Comparison of ENCODE assay signal across 36 cellular contexts in genomic region chr9:35225677-35226076, GRCh38.
"Had no signal": no experiment of that assay in that cellular context is flagged by ENCODE, and none has a peak within 500 bp of the region (broad histone marks: within the 10 kb centered on the region; RNA-seq: fewer than 3 reads in every experiment).

No MANE protein-coding gene starts in this region.

- H3K27me3 ChIP-seq: adrenal gland, body of pancreas, brain microvascular endothelial cell, breast epithelium had no signal

- H3K4me3 Mint-ChIP-seq: activated B cell treated with CpG ODN at 0.5 μM for 24 hours; activated CD4-positive, alpha-beta memory T cell treated with anti-CD3 and anti-CD28 coated beads for 36 hours; activated CD4-positive, alpha-beta T cell treated with anti-CD3 and anti-CD28 coated beads, Interleukin-2, amount 10 ng/mL, durations not matched to agents 24 days and 14 days; activated CD8-positive, alpha-beta T cell treated with anti-CD3 and anti-CD28 coated beads for 36 hours; activated naive CD4-positive, alpha-beta T cell treated with anti-CD3 and anti-CD28 coated beads for 36 hours; activated naive CD8-positive, alpha-beta T cell treated with anti-CD3 and anti-CD28 coated beads for 36 hours; activated T-cell treated with anti-CD3 and anti-CD28 coated beads, Interleukin-2, amount 50 U/mL, for 4 hours; activated T-cell treated with anti-CD3 and anti-CD28 coated beads, Interleukin-2, amount 50 U/mL, for 72 hours; activated T-helper 1 cell treated with anti-CD3 and anti-CD28 coated beads, Interleukin-12 subunit alpha, Interleukin-12 subunit beta, Interleukin-2, Interleukin-4 antibody, amounts not matched to agents 30 ng/mL and 10 ng/mL and 1 ng/mL, durations not matched to agents 14 hours and 24 hours and 36 hours; activated T-helper 17 cell treated with anti-CD3 and anti-CD28 coated beads, Interleukin-2, amount 50 U/mL, for 72 hours; T-helper 1 cell treated with Interleukin-12 subunit alpha and Interleukin-12 subunit beta and Interleukin-4 antibody, amounts not matched to agents 30 μg/mL and 1 μg/mL, for 36 hours; T-helper 2 cell treated with Interferon-gamma antibody and Interleukin-4, amounts not matched to agents 5 μg/mL and 100 μg/mL, for 36 hours had no signal

- H3K27ac ChIP-seq: adrenal gland, body of pancreas, brain microvascular endothelial cell, breast epithelium, VCaP had no signal

- H3K4me1 Mint-ChIP-seq: activated B cell treated with CpG ODN at 0.5 μM for 24 hours; activated CD4-positive, alpha-beta T cell treated with anti-CD3 and anti-CD28 coated beads, Interleukin-2, amount 10 ng/mL, durations not matched to agents 24 days and 14 days; activated naive CD8-positive, alpha-beta T cell treated with anti-CD3 and anti-CD28 coated beads for 36 hours; activated T-helper 17 cell treated with anti-CD3 and anti-CD28 coated beads, Interleukin-2, amount 50 U/mL, for 72 hours had no signal

- H3K4me3 ChIP-seq: adrenal gland, body of pancreas, breast epithelium had no signal

- H3K36me3 ChIP-seq: adrenal gland, brain microvascular endothelial cell, breast epithelium had no signal

- H3K27ac Mint-ChIP-seq: activated B cell treated with CpG ODN at 0.5 μM for 24 hours; activated CD4-positive, alpha-beta memory T cell treated with anti-CD3 and anti-CD28 coated beads for 36 hours; activated CD4-positive, alpha-beta T cell treated with anti-CD3 and anti-CD28 coated beads, Interleukin-2, amount 10 ng/mL, durations not matched to agents 24 days and 14 days; activated CD8-positive, alpha-beta T cell treated with anti-CD3 and anti-CD28 coated beads for 36 hours; activated naive CD4-positive, alpha-beta T cell treated with anti-CD3 and anti-CD28 coated beads for 36 hours; activated naive CD4-positive, alpha-beta T cell treated with anti-CD3 and anti-CD28 coated beads, Interleukin-2, amount 50 U/mL, for 72 hours; activated naive CD8-positive, alpha-beta T cell treated with anti-CD3 and anti-CD28 coated beads for 36 hours; activated T-cell treated with anti-CD3 and anti-CD28 coated beads, Interleukin-2, amount 50 U/mL, for 72 hours; activated T-helper 1 cell treated with anti-CD3 and anti-CD28 coated beads, Interleukin-12 subunit alpha, Interleukin-12 subunit beta, Interleukin-2, Interleukin-4 antibody, amounts not matched to agents 30 ng/mL and 10 ng/mL and 1 ng/mL, durations not matched to agents 14 hours and 24 hours and 36 hours; activated T-helper 17 cell treated with anti-CD3 and anti-CD28 coated beads, Interleukin-2, amount 50 U/mL, for 72 hours; T-helper 1 cell treated with Interleukin-12 subunit alpha and Interleukin-12 subunit beta and Interleukin-4 antibody, amounts not matched to agents 30 μg/mL and 1 μg/mL, for 36 hours; T-helper 2 cell treated with Interferon-gamma antibody and Interleukin-4, amounts not matched to agents 5 μg/mL and 100 μg/mL, for 36 hours had no signal

- H3K9me3 ChIP-seq: adrenal gland, body of pancreas had no signal

- ATAC-seq: activated CD8-positive, alpha-beta T cell treated with anti-CD3 and anti-CD28 coated beads for 36 hours; activated naive CD4-positive, alpha-beta T cell treated with anti-CD3 and anti-CD28 coated beads, Interleukin-2, amount 50 U/mL, for 72 hours; activated T-cell treated with anti-CD3 and anti-CD28 coated beads, Interleukin-2, amount 50 U/mL, for 4 hours; activated T-cell treated with anti-CD3 and anti-CD28 coated beads, Interleukin-2, amount 50 U/mL, for 72 hours; activated T-helper 17 cell treated with anti-CD3 and anti-CD28 coated beads, Interleukin-2, amount 50 U/mL, for 72 hours; body of pancreas had no signal

- H3K27me3 Mint-ChIP-seq: activated CD4-positive, alpha-beta T cell treated with anti-CD3 and anti-CD28 coated beads, Interleukin-2, amount 10 ng/mL, durations not matched to agents 24 days and 14 days had no signal

- H3K36me3 Mint-ChIP-seq: activated naive CD4-positive, alpha-beta T cell treated with anti-CD3 and anti-CD28 coated beads, Interleukin-2, amount 50 U/mL, for 72 hours; activated naive CD8-positive, alpha-beta T cell treated with anti-CD3 and anti-CD28 coated beads for 36 hours had no signal

- DNase-seq: activated B cell treated with CpG ODN at 0.5 μM for 24 hours; activated CD4-positive, alpha-beta memory T cell treated with anti-CD3 and anti-CD28 coated beads for 36 hours; activated CD4-positive, alpha-beta T cell treated with anti-CD3 and anti-CD28 coated beads for 4 hours; activated CD4-positive, alpha-beta T cell treated with anti-CD3 and anti-CD28 coated beads, Interleukin-2, amount 10 ng/mL, durations not matched to agents 24 days and 14 days; activated CD4-positive, alpha-beta T cell treated with anti-CD3 and anti-CD28 coated beads, Interleukin-2, amount 50 U/mL, for 1 hour; activated CD4-positive, alpha-beta T cell treated with anti-CD3 and anti-CD28 coated beads, Interleukin-2, amount 50 U/mL, for 4 hours; activated CD4-positive, CD25-positive, alpha-beta regulatory T cell treated with anti-CD3 and anti-CD28 coated beads, Interleukin-2, amount 50 U/mL, for 72 hours; activated CD8-positive, alpha-beta memory T cell treated with anti-CD3 and anti-CD28 coated beads, Interleukin-2, amount 50 U/mL, for 4 hours; activated CD8-positive, alpha-beta T cell treated with anti-CD3 and anti-CD28 coated beads for 36 hours; activated effector memory CD4-positive, alpha-beta T cell treated with anti-CD3 and anti-CD28 coated beads, Interleukin-2, amount 50 U/mL, for 16 hours; activated gamma-delta T cell treated with Interleukin-2 at 50 U/mL for 16 hours; activated naive CD4-positive, alpha-beta T cell; activated naive CD4-positive, alpha-beta T cell treated with anti-CD3 and anti-CD28 coated beads for 36 hours; activated naive CD8-positive, alpha-beta T cell treated with anti-CD3 and anti-CD28 coated beads for 36 hours; activated T-cell treated with anti-CD3 and anti-CD28 coated beads for 4 hours; activated T-cell treated with anti-CD3 and anti-CD28 coated beads, Interleukin-2, amount 50 U/mL, for 1 hour; activated T-cell treated with anti-CD3 and anti-CD28 coated beads, Interleukin-2, amount 50 U/mL, for 4 hours; activated T-cell treated with anti-CD3 and anti-CD28 coated beads, Interleukin-2, amount 50 U/mL, for 72 hours; adrenal gland; amniotic stem cell; aorta; body of pancreas; brain microvascular endothelial cell; central memory CD4-positive, alpha-beta T cell; T-helper 1 cell; T-helper 2 cell; T-helper 9 cell had no signal

- FAIRE-seq: astrocyte, TTC549 had no signal

- H3K4me1 ChIP-seq: breast epithelium had no signal

- H3K9me3 Mint-ChIP-seq: T-helper 2 cell treated with Interferon-gamma antibody and Interleukin-4, amounts not matched to agents 5 μg/mL and 100 μg/mL, for 36 hours had no signal
